In genomic region chr11:130191896-130192295, GRCh38 we compare ENCODE assay signal across 30 cellular contexts. TPM values are rescaled to one million over a fixed set of nuclear protein-coding genes. Genes with fewer than 3 reads are reported as not detected.
"Had no signal": no experiment of that assay in that cellular context is flagged by ENCODE, and none has a peak within 500 bp of the region (broad histone marks: within the 10 kb centered on the region; RNA-seq: fewer than 3 reads in every experiment).

No MANE protein-coding gene starts in this region.

- H3K36me3 ChIP-seq: brain microvascular endothelial cell, esophagus muscularis mucosa, gastrocnemius medialis had no signal

- H3K9me3 ChIP-seq: esophagus muscularis mucosa, gastrocnemius medialis had no signal

- H3K4me3 ChIP-seq: coronary artery, dorsolateral prefrontal cortex, esophagus muscularis mucosa, gastrocnemius medialis had no signal

- FAIRE-seq: astrocyte, bronchial epithelial cell, TTC549 had no signal

- H3K27ac ChIP-seq: brain microvascular endothelial cell, coronary artery, dorsolateral prefrontal cortex, esophagus muscularis mucosa, foreskin keratinocyte, gastrocnemius medialis, VCaP had no signal

- H3K27me3 ChIP-seq: brain microvascular endothelial cell, dorsolateral prefrontal cortex, esophagus muscularis mucosa, foreskin keratinocyte, gastrocnemius medialis had no signal

- H3K4me1 ChIP-seq: esophagus muscularis mucosa, gastrocnemius medialis had no signal

- DNase-seq: activated CD4-positive, alpha-beta T cell treated with anti-CD3 and anti-CD28 coated beads for 1 hour; activated CD4-positive, alpha-beta T cell treated with anti-CD3 and anti-CD28 coated beads for 4 hours; activated CD4-positive, alpha-beta T cell treated with anti-CD3 and anti-CD28 coated beads, Interleukin-2, amount 10 ng/mL, durations not matched to agents 7 days and 5 days; activated CD4-positive, alpha-beta T cell treated with anti-CD3 and anti-CD28 coated beads, Interleukin-2, amount 50 U/mL, for 48 hours; activated CD8-positive, alpha-beta memory T cell treated with anti-CD3 and anti-CD28 coated beads for 24 hours; activated CD8-positive, alpha-beta T cell treated with anti-CD3 and anti-CD28 coated beads for 36 hours; activated effector memory CD4-positive, alpha-beta T cell treated with Interleukin-2 at 50 U/mL for 16 hours; activated gamma-delta T cell treated with Interleukin-2 at 50 U/mL for 16 hours; activated naive CD4-positive, alpha-beta T cell treated with anti-CD3 and anti-CD28 coated beads, Interleukin-2, amount 50 U/mL, for 16 hours; activated naive CD4-positive, alpha-beta T cell treated with Interleukin-2 at 50 U/mL for 16 hours; activated T-cell treated with anti-CD3 and anti-CD28 coated beads, Interleukin-2, amount 50 U/mL, for 4 hours; amniotic stem cell; anterior cingulate cortex; brain microvascular endothelial cell; dorsolateral prefrontal cortex; effector memory CD8-positive, alpha-beta T cell; erythroblast; foreskin keratinocyte; gastrocnemius medialis; glutamatergic neuron; T-helper 2 cell had no signal

- ATAC-seq: activated CD8-positive, alpha-beta T cell treated with anti-CD3 and anti-CD28 coated beads for 36 hours; activated T-cell treated with anti-CD3 and anti-CD28 coated beads, Interleukin-2, amount 50 U/mL, for 4 hours; activated T-helper 17 cell treated with anti-CD3 and anti-CD28 coated beads, Interleukin-2, amount 50 U/mL, for 72 hours; effector memory CD8-positive, alpha-beta T cell; foreskin keratinocyte; gastrocnemius medialis; WTC11 had no signal

RNA-seq across cellular contexts. Expression of gene ST14, which starts 32.3 kb away (rescaled TPM):
- total RNA-seq: activated CD4-positive, alpha-beta T cell treated with anti-CD3 and anti-CD28 coated beads, Interleukin-2, amount 10 ng/mL, durations not matched to agents 7 days and 5 days; activated CD8-positive, alpha-beta T cell treated with anti-CD3 and anti-CD28 coated beads for 36 hours; T-helper 1 cell treated with Interleukin-12 subunit alpha and Interleukin-12 subunit beta and Interleukin-4 antibody, amounts not matched to agents 30 ng/mL and 1 ng/mL, for 36 hours had no signal
